Comparison of ENCODE assay signal across 9 cellular contexts in genomic region chr17:18499100-18499499, GRCh38. TPM values are rescaled to one million over a fixed set of nuclear protein-coding genes. Genes with fewer than 3 reads are reported as not detected.
"Had no signal": no experiment of that assay in that cellular context is flagged by ENCODE, and none has a peak within 500 bp of the region (broad histone marks: within the 10 kb centered on the region; RNA-seq: fewer than 3 reads in every experiment).

No MANE protein-coding gene starts in this region.

RNA-seq across cellular contexts. Expression of gene LGALS9C, which starts 22.5 kb away (rescaled TPM):
- total RNA-seq: subcutaneous adipose tissue, temporal lobe, thoracic aorta, thyroid gland, tibial nerve, upper lobe of right lung, ureter, urinary bladder, uterus had no signal
